Comparison of ENCODE assay signal across 9 cellular contexts in genomic region chr3:150384517-150385212, GRCh38. TPM values are rescaled to one million over a fixed set of nuclear protein-coding genes. Genes with fewer than 3 reads are reported as not detected.
DNase-seq lines count a peak whose midpoint lies in the region; ATAC-seq and TF ChIP-seq lines count a peak whose summit lies in the region.
"Had no signal": no experiment of that assay in that cellular context is flagged by ENCODE, and none has a peak within 500 bp of the region (broad histone marks: within the 10 kb centered on the region; RNA-seq: fewer than 3 reads in every experiment).

No MANE protein-coding gene starts in this region.

- H3K27me3 ChIP-seq in GM23338 (ENCODE audit: insufficient read depth) = no peaks in the 10 kb centered on the region
- no peaks in the 10 kb centered on the region for H3K27me3 ChIP-seq in MM.1S (replicated peaks; ENCODE audit: insufficient read depth, low read length)
- no peaks in the 10 kb centered on the region for H3K27me3 ChIP-seq in suprapubic skin
- H3K27me3 ChIP-seq: SJSA1 had no signal

- H3K4me2 ChIP-seq in GM23338 = peak overlapping the region; percentile 60
- H3K4me2 ChIP-seq in MM.1S (ENCODE audit: low read depth, low read length) = peak overlapping the region; percentile 5; the same call in 1 of the 2 replicates

- H3K27ac ChIP-seq in GM23338 (ENCODE audit: low read depth) (no peak overlapping the region), MM.1S (ENCODE audit: low read length) (no peak overlapping the region), suprapubic skin (no peak overlapping the region)
- H3K27ac ChIP-seq: SJSA1 had no signal

- peaks cover under 1% of the 10 kb centered on the region; the same call in 2 of the 3 replicates for H3K36me3 Mint-ChIP-seq in GM23338 (ENCODE audit: low read depth)
- no peaks in the 10 kb centered on the region for H3K36me3 Mint-ChIP-seq in activated CD8-positive, alpha-beta T cell treated with anti-CD3 and anti-CD28 coated beads, Interleukin-2, amount 10 ng/mL, durations not matched to agents 7 days and 5 days (ENCODE audit: low read depth)

- peak overlapping the region; percentile 58; the same call in 1 of the 2 replicates for H3K27ac Mint-ChIP-seq in GM23338
- H3K27ac Mint-ChIP-seq in activated CD8-positive, alpha-beta T cell treated with anti-CD3 and anti-CD28 coated beads, Interleukin-2, amount 10 ng/mL, durations not matched to agents 7 days and 5 days = peak overlapping the region; percentile 75

- H3K9me3 ChIP-seq in MM.1S (replicated peaks; ENCODE audit: insufficient read depth, low read length) (no peaks in the 10 kb centered on the region), suprapubic skin (no peaks in the 10 kb centered on the region)
- H3K9me3 ChIP-seq: SJSA1 had no signal

- H3F3A ChIP-seq in GM23338 (replicated peaks; ENCODE audit: low read depth) (no peaks in the 10 kb centered on the region), MM.1S (ENCODE audit: insufficient read depth, low read length) (no peaks in the 10 kb centered on the region)

- TF ChIP-seq CTCF in GM13977 (IDR thresholded peaks at IDR 0.05; ENCODE audit: extremely low read depth, insufficient read depth, missing control alignments) (peak; percentile 17), GM23338 (conservative IDR thresholded peaks at IDR 0.05; ENCODE audit: low read depth in 2 of 2) (peak; percentile 13 to 56; a peak in 3 of 4 replicates), MM.1S (IDR thresholded peaks at IDR 0.05; ENCODE audit: low read length) (peak; percentile 18), suprapubic skin (IDR thresholded peaks at IDR 0.05) (no peak)

- peaks cover 1% of the 10 kb centered on the region for H3K27me3 Mint-ChIP-seq in GM23338 (ENCODE audit: insufficient read depth, low read depth, poor library complexity)
- peaks cover 3% of the 10 kb centered on the region for H3K27me3 Mint-ChIP-seq in activated CD8-positive, alpha-beta T cell treated with anti-CD3 and anti-CD28 coated beads, Interleukin-2, amount 10 ng/mL, durations not matched to agents 7 days and 5 days (ENCODE audit: low read depth)

- TF ChIP-seq EP300 in suprapubic skin (IDR thresholded peaks at IDR 0.05) = no peak

- TF ChIP-seq POLR2A in suprapubic skin (IDR thresholded peaks at IDR 0.05) = no peak

- CTCF ChIA-PET in activated CD8-positive, alpha-beta T cell treated with anti-CD3 and anti-CD28 coated beads, Interleukin-2, amount 10 ng/mL, durations not matched to agents 7 days and 5 days (lab: Charles Lee) = interaction anchor here (0.8 to 2.1 kb wide), 14 partner anchors 8 to 119 kb away, joined by 3 to 21 read pairs (median 5); partner anchors contain the start of gene TSC22D2

- peak overlapping the region; percentile 45; the same call in 2 of the 3 replicates for H3K4me3 Mint-ChIP-seq in GM23338
- H3K4me3 Mint-ChIP-seq in activated CD8-positive, alpha-beta T cell treated with anti-CD3 and anti-CD28 coated beads, Interleukin-2, amount 10 ng/mL, durations not matched to agents 7 days and 5 days = peak overlapping the region; percentile 17

- H3K4me3 ChIP-seq in GM23338 (peak overlapping the region; percentile 32; the same call in 1 of the 2 replicates), MM.1S (ENCODE audit: low read length) (no peak overlapping the region), suprapubic skin (no peak overlapping the region)
- H3K4me3 ChIP-seq: SJSA1 had no signal

- H3K36me3 ChIP-seq in GM23338 (ENCODE audit: insufficient read depth) (no peaks in the 10 kb centered on the region), MM.1S (replicated peaks; ENCODE audit: insufficient read depth, low read length) (no peaks in the 10 kb centered on the region), suprapubic skin (no peaks in the 10 kb centered on the region)
- H3K36me3 ChIP-seq: SJSA1 had no signal

- in situ Hi-C loops in GM13977 (cut with MboI; ENCODE audit: low pct_unique_long_range_greater_than_20kb, low sequenced_read_pairs, unreplicated experiment) = no loop called here

- H3K9me3 Mint-ChIP-seq in GM23338 = peaks cover under 1% of the 10 kb centered on the region; the same call in 1 of the 3 replicates
- H3K9me3 Mint-ChIP-seq in activated CD8-positive, alpha-beta T cell treated with anti-CD3 and anti-CD28 coated beads, Interleukin-2, amount 10 ng/mL, durations not matched to agents 7 days and 5 days (ENCODE audit: insufficient read depth) = no peaks in the 10 kb centered on the region

- no peak overlapping the region for H3K9ac ChIP-seq in MM.1S (ENCODE audit: low read length)

- no peaks in the 10 kb centered on the region for H3K79me2 ChIP-seq in GM23338 (replicated peaks; ENCODE audit: insufficient read depth)
- no peaks in the 10 kb centered on the region for H3K79me2 ChIP-seq in MM.1S (ENCODE audit: low read length)

- POLR2A ChIA-PET in activated CD8-positive, alpha-beta T cell treated with anti-CD3 and anti-CD28 coated beads, Interleukin-2, amount 10 ng/mL, durations not matched to agents 7 days and 5 days (lab: Charles Lee) = interaction anchor here (0.8 to 1.6 kb wide), 2 partner anchors 24 to 701 kb away, joined by 4 to 29 read pairs; partner anchors contain the start of genes MED12L and TSC22D2

- H3K4me1 Mint-ChIP-seq in GM23338 = peaks cover 15% of the 10 kb centered on the region
- H3K4me1 Mint-ChIP-seq in activated CD8-positive, alpha-beta T cell treated with anti-CD3 and anti-CD28 coated beads, Interleukin-2, amount 10 ng/mL, durations not matched to agents 7 days and 5 days (ENCODE audit: low read depth) = peaks cover 30% of the 10 kb centered on the region

- H3K9me2 ChIP-seq in GM23338 (ENCODE audit: insufficient read depth) = 0 out of 2 replicates have a peak, but pooled peaks cover 3% of the 10 kb centered on the region
- no peaks in the 10 kb centered on the region for H3K9me2 ChIP-seq in MM.1S (replicated peaks; ENCODE audit: insufficient read depth, low read length)

- H3K4me1 ChIP-seq in GM23338 (ENCODE audit: insufficient read depth) = peaks cover 20% of the 10 kb centered on the region
- peaks cover 6% of the 10 kb centered on the region; the same call in 1 of the 2 replicates for H3K4me1 ChIP-seq in MM.1S (ENCODE audit: low read length)
- H3K4me1 ChIP-seq in suprapubic skin = no peaks in the 10 kb centered on the region

- DNase-seq in GM13977 (ENCODE audit: low spot score) = peak; percentile 68
- DNase-seq in GM23338 (ENCODE audit: low spot score) = peak; percentile 89
- peak; percentile 54 for DNase-seq in MM.1S
- peak; percentile 66 for DNase-seq in activated CD8-positive, alpha-beta T cell treated with anti-CD3 and anti-CD28 coated beads, Interleukin-2, amount 10 ng/mL, durations not matched to agents 7 days and 5 days
- DNase-seq in foreskin melanocyte = peak; percentile 98
- DNase-seq in retina = peak; percentile 62
- no peak for DNase-seq in suprapubic skin (ENCODE audit: low spot score in 2 of 2)
- no peak for DNase-seq in DMS 273 (lab: John Stamatoyannopoulos, UW; ENCODE audit: unreplicated experiment)

- H4K20me1 ChIP-seq in GM23338 (replicated peaks; ENCODE audit: insufficient read depth) (no peaks in the 10 kb centered on the region), MM.1S (ENCODE audit: insufficient read depth, low read length) (no peaks in the 10 kb centered on the region)

- peak overlapping the region; percentile 98 for H2AFZ ChIP-seq in GM23338
- H2AFZ ChIP-seq in MM.1S (ENCODE audit: low read length) = no peak overlapping the region

- WGBS in suprapubic skin = 67% methylated on average over 14 of the region's 14 CpGs

- peak; percentile 100 for ATAC-seq in GM23338
- peak; percentile 96 for ATAC-seq in activated CD8-positive, alpha-beta T cell treated with anti-CD3 and anti-CD28 coated beads, Interleukin-2, amount 10 ng/mL, durations not matched to agents 7 days and 5 days

TF ChIP-seq in GM23338, 12 proteins besides CTCF, POLR2A, EP300 and RAD21:
- TF ChIP-seq EZH2 (IDR thresholded peaks at IDR 0.05; ENCODE audit: low read depth, unreplicated experiment) (no peak), CREB1 (CRISPR knock-in tag; IDR thresholded peaks at IDR 0.05; ENCODE audit: low read depth) (peak; percentile 62), REST (IDR thresholded peaks at IDR 0.05; ENCODE audit: unreplicated experiment) (no peak)
TF ChIP-seq in GM23338: peak in this region for 1.

RNA-seq across cellular contexts. Expression of gene TSC22D2, which starts 23.4 kb away (rescaled TPM):
- 18.6 and 23.3 TPM in 2 replicates for total RNA-seq in GM23338 (2014; rRNA removed; shearing (Covaris generic))
- polyA plus RNA-seq in GM23338 (2016; fragmentation: Nextera tagmentation; extraction: Ambion mirVana) = 33.8 and 34.2 TPM in 2 replicates
- total RNA-seq in activated CD8-positive, alpha-beta T cell treated with anti-CD3 and anti-CD28 coated beads, Interleukin-2, amount 10 ng/mL, durations not matched to agents 7 days and 5 days = 1 to 10 TPM; 8.6 to 8.9 TPM
- total RNA-seq in suprapubic skin = 10 to 100 TPM; 13.2 to 19.5 (median 16.4) TPM

Comparison
In these comparisons a context has a peak if more than half of its experiments do, and no peak if none do; other contexts are left out.
1. DNase-seq: peak in GM13977 (single experiment), GM23338 (single experiment), MM.1S (single experiment), activated CD8-positive, alpha-beta T cell treated with anti-CD3 and anti-CD28 coated beads, Interleukin-2, amount 10 ng/mL, durations not matched to agents 7 days and 5 days (single experiment), foreskin melanocyte (single experiment) and retina (single experiment); none in suprapubic skin (0 of 2) and DMS 273 (single experiment).
2. CTCF ChIP-seq: peak in GM13977 (single experiment), GM23338 (2 of 2) and MM.1S (single experiment); none in suprapubic skin (0 of 2).